In genomic region chr6:89542081-89542855, GRCh38 we compare ENCODE assay signal across 27 cellular contexts.
DNase-seq lines count a peak whose midpoint lies in the region; ATAC-seq, FAIRE-seq and TF ChIP-seq lines count a peak whose summit lies in the region.
"Had no signal": no experiment of that assay in that cellular context is flagged by ENCODE, and none has a peak within 500 bp of the region (broad histone marks: within the 10 kb centered on the region; RNA-seq: fewer than 3 reads in every experiment).

No MANE protein-coding gene starts in this region.

- peak; percentile 60 for ATAC-seq in GM19438 (IDR thresholded peaks at IDR 0.05; ENCODE audit: low read depth, unreplicated experiment)
- peak; percentile 77 for ATAC-seq in HG03135 (IDR thresholded peaks at IDR 0.05; ENCODE audit: unreplicated experiment)
- peak; percentile 90 for ATAC-seq in left lobe of liver
- ATAC-seq in gastrocnemius medialis: no peak
- ATAC-seq: activated CD8-positive, alpha-beta T cell treated with anti-CD3 and anti-CD28 coated beads for 36 hours; esophagus mucosa; heart right ventricle; stimulated activated naive B cell treated with anti-CD40 and anti-IgM and Interleukin-4, amounts not matched to agents 10 μg/mL and 1 μg/mL and 100 μg/mL, for 72 hours had no signal

- in situ Hi-C loops in gastrocnemius medialis (cut with MboI; ENCODE audit: low sequenced_read_pairs in 4 of 4): no loop called here

- H3K27me3 ChIP-seq in gastrocnemius medialis: no peaks in the 10 kb centered on the region
- H3K27me3 ChIP-seq: heart right ventricle, sigmoid colon, uterus had no signal

- no peaks in the 10 kb centered on the region for H3K9me3 ChIP-seq in gastrocnemius medialis
- H3K9me3 ChIP-seq: heart right ventricle, sigmoid colon, uterus had no signal

- no peak for TF ChIP-seq CTCF in gastrocnemius medialis (IDR thresholded peaks at IDR 0.05 in 4 of 5, conservative IDR thresholded peaks at IDR 0.05 in 1 of 5)

- no peak overlapping the region for H3K27ac ChIP-seq in gastrocnemius medialis
- H3K27ac ChIP-seq: heart right ventricle, HL-60, sigmoid colon, SK-N-MC, uterus had no signal

- no peak overlapping the region for H3K4me3 ChIP-seq in gastrocnemius medialis
- H3K4me3 ChIP-seq: heart right ventricle, sigmoid colon, SK-N-MC, uterus had no signal

- TF ChIP-seq POLR2A in GM12892 (IDR thresholded peaks at IDR 0.05; ENCODE audit: low read depth, low read length) (no peak), gastrocnemius medialis (IDR thresholded peaks at IDR 0.05) (no peak)

- FAIRE-seq in GM12892 (lab: Jason Lieb, UNC): peak; percentile 56
- FAIRE-seq: astrocyte, GM19239 had no signal

- intact Hi-C loops in gastrocnemius medialis (cut with DNase I; ENCODE audit: low total_unique reads): no loop called here

- DNase-seq in GM12892 (ENCODE audit: insufficient read length) (no peak), left lobe of liver (ENCODE audit: low spot score) (no peak), gastrocnemius medialis (no peak), NCI-H345 treated with DMSO at 0.1 percent for 48 hours (lab: John Stamatoyannopoulos, UW; ENCODE audit: unreplicated experiment) (no peak), glomerular visceral epithelial cell (ENCODE audit: extremely low spot score) (no peak)
- DNase-seq in activated CD4-positive, alpha-beta T cell treated with anti-CD3 and anti-CD28 coated beads, Interleukin-2, amount 50 U/mL, for 4 hours: no peak
- DNase-seq: 8988T; activated CD4-positive, CD25-positive, alpha-beta regulatory T cell treated with anti-CD3 and anti-CD28 coated beads, Interleukin-2, amount 50 U/mL, for 72 hours; activated CD8-positive, alpha-beta T cell treated with anti-CD3 and anti-CD28 coated beads for 36 hours; activated naive CD8-positive, alpha-beta T cell treated with anti-CD3 and anti-CD28 coated beads for 36 hours; cortex of kidney; DND-41; foreskin fibroblast; heart right ventricle; Karpas-422; NCI-H1436 treated with DMSO at 0.1 percent for 48 hours; NCI-H446 treated with DMSO at 0.1 percent for 48 hours; sigmoid colon; stimulated activated naive B cell treated with anti-CD40 and anti-IgM and Interleukin-4, amounts not matched to agents 10 μg/mL and 1 μg/mL and 100 μg/mL, for 72 hours; uterus had no signal

- H3K36me3 ChIP-seq in gastrocnemius medialis: no peaks in the 10 kb centered on the region
- H3K36me3 ChIP-seq: heart right ventricle, sigmoid colon, uterus had no signal

- H3K4me1 ChIP-seq in gastrocnemius medialis: no peaks in the 10 kb centered on the region
- H3K4me1 ChIP-seq: heart right ventricle, sigmoid colon, uterus had no signal

Comparison
In these comparisons a context has a peak if more than half of its experiments do, and no peak if none do; other contexts are left out.
1. ATAC-seq: peak in GM19438 (single experiment), HG03135 (single experiment) and left lobe of liver (single experiment); none in gastrocnemius medialis (0 of 2).